In genomic region chrX:13495232-13495631, GRCh38 we compare ENCODE assay signal across 24 cellular contexts.
A peak's percentile ranks its signal among the peaks of the same experiment; 100 is the strongest.
DNase-seq lines count a peak whose midpoint lies in the region; ATAC-seq, FAIRE-seq and TF ChIP-seq lines count a peak whose summit lies in the region.
"Had no signal": no experiment of that assay in that cellular context is flagged by ENCODE, and none has a peak within 500 bp of the region (broad histone marks: within the 10 kb centered on the region; RNA-seq: fewer than 3 reads in every experiment).

No MANE protein-coding gene starts in this region.

- no peaks in the 10 kb centered on the region for H4K20me1 ChIP-seq in HepG2 (ENCODE audit: insufficient read depth, low read length)

- H3K9me3 ChIP-seq in liver (ENCODE audit: control insufficient read depth in 4 of 4, low read length in 3 of 4) (no peaks in the 10 kb centered on the region), HepG2 (ENCODE audit: low read length) (no peaks in the 10 kb centered on the region)
- H3K9me3 ChIP-seq: BE2C had no signal

- 36% methylated on average over 1 of the region's 1 CpG for whole genome bisulfite sequencing in liver
- WGBS in HepG2 (ENCODE audit: low lambda C conversion rate), result no CpG with 5 or more reads among the region's 1 CpG

- DNase-seq in HepG2 (ENCODE audit: low spot score) (no peak), NCI-H345 treated with DMSO at 0.1 percent for 48 hours (lab: John Stamatoyannopoulos, UW; ENCODE audit: unreplicated experiment) (peak; percentile 66), fibroblast of mammary gland (ENCODE audit: low read depth) (peak; percentile 26), NCI-H2196 (lab: John Stamatoyannopoulos, UW; ENCODE audit: unreplicated experiment) (no peak), iPS-NIHi11 (ENCODE audit: low spot score) (no peak)
- DNase-seq in activated naive CD8-positive, alpha-beta T cell treated with anti-CD3 and anti-CD28 coated beads for 36 hours, result no peak
- DNase-seq in effector memory CD8-positive, alpha-beta T cell, result no peak
- DNase-seq: activated CD4-positive, alpha-beta T cell treated with anti-CD3 and anti-CD28 coated beads for 1 hour; activated CD8-positive, alpha-beta T cell treated with anti-CD3 and anti-CD28 coated beads for 36 hours; activated effector memory CD4-positive, alpha-beta T cell treated with anti-CD3 and anti-CD28 coated beads, Interleukin-2, amount 50 U/mL, for 16 hours; activated T-cell treated with anti-CD3 and anti-CD28 coated beads for 4 hours; BE2C; DMS79 treated with DMSO at 0.1 percent for 48 hours; glutamatergic neuron; KG1; NCI-H82; OCI-M1; Right ventricle myocardium superior; stimulated activated CD4-positive, alpha-beta T cell treated with anti-CD3 and anti-CD28 coated beads, Interleukin-1b, Interleukin-23, amount 100 ng/mL, for 48 hours; substantia nigra; SW 1271 had no signal

- H3K27me3 ChIP-seq in liver (ENCODE audit: control insufficient read depth in 4 of 4, insufficient read depth in 4 of 4, low read length in 3 of 4), result no peaks in the 10 kb centered on the region
- no peaks in the 10 kb centered on the region for H3K27me3 ChIP-seq in HepG2 (ENCODE audit: control insufficient read depth in 1 of 2, insufficient read depth in 2 of 2, low read length in 2 of 2)
- H3K27me3 ChIP-seq: BE2C had no signal

- H3K4me1 ChIP-seq in liver (ENCODE audit: control insufficient read depth in 4 of 4, insufficient read depth in 4 of 4, low read length in 3 of 4), result peaks cover 5 to 23% (median 14%) of the 10 kb centered on the region in 4 donors
- no peaks in the 10 kb centered on the region for H3K4me1 ChIP-seq in HepG2 (ENCODE audit: insufficient read depth, low read length)
- H3K4me1 ChIP-seq: BE2C had no signal

- H3K4me1 Mint-ChIP-seq in activated naive CD8-positive, alpha-beta T cell treated with anti-CD3 and anti-CD28 coated beads for 36 hours, result no peaks in the 10 kb centered on the region
- peaks cover 4 to 6% of the 10 kb centered on the region in 2 donors for H3K4me1 Mint-ChIP-seq in effector memory CD8-positive, alpha-beta T cell (ENCODE audit: low read depth in 2 of 2)
- H3K4me1 Mint-ChIP-seq: GM23338 had no signal

- no peaks in the 10 kb centered on the region for H3K9me3 Mint-ChIP-seq in activated naive CD8-positive, alpha-beta T cell treated with anti-CD3 and anti-CD28 coated beads for 36 hours
- no peaks in the 10 kb centered on the region for H3K9me3 Mint-ChIP-seq in effector memory CD8-positive, alpha-beta T cell
- H3K9me3 Mint-ChIP-seq: activated CD8-positive, alpha-beta T cell treated with anti-CD3 and anti-CD28 coated beads for 36 hours; brain; GM23338 had no signal

- no peak for ATAC-seq in HepG2
- no peak for ATAC-seq in effector memory CD8-positive, alpha-beta T cell (replicated peaks)
- ATAC-seq: activated CD8-positive, alpha-beta T cell treated with anti-CD3 and anti-CD28 coated beads for 36 hours; GM23338 had no signal

- no TSS peak for BruUV-seq in HepG2 (replicated peaks; lab: Mats Ljungman, UMichigan)

- no peak overlapping the region for H3K27ac ChIP-seq in liver (ENCODE audit: low read depth in 1 of 2, low read length in 2 of 2)
- H3K27ac ChIP-seq in HepG2 (ENCODE audit: extremely low read length, insufficient read depth, low read length), result no peak overlapping the region

- TF ChIP-seq RAD21 in liver (IDR thresholded peaks at IDR 0.05) (peak in 1 of 2 donors; percentile 22), HepG2 (CRISPR knock-in tag; IDR thresholded peaks at IDR 0.05) (no peak)

- H3K4me3 Mint-ChIP-seq in activated naive CD8-positive, alpha-beta T cell treated with anti-CD3 and anti-CD28 coated beads for 36 hours, result no peak overlapping the region
- H3K4me3 Mint-ChIP-seq in effector memory CD8-positive, alpha-beta T cell, result no peak overlapping the region
- H3K4me3 Mint-ChIP-seq: activated CD8-positive, alpha-beta T cell treated with anti-CD3 and anti-CD28 coated beads for 36 hours; brain; GM23338 had no signal

- no peak for TF ChIP-seq POLR2A in HepG2 (IDR thresholded peaks at IDR 0.05; ENCODE audit: insufficient read depth in 1 of 2, low read depth in 2 of 2, low read length in 2 of 2)

- H2AFZ ChIP-seq in HepG2 (ENCODE audit: low read length), result no peak overlapping the region
- H2AFZ ChIP-seq: GM23338 had no signal

- POLR2A ChIA-PET in HepG2 (lab: Yijun Ruan, JAX), result no interaction called here

- H3K27ac Mint-ChIP-seq in activated naive CD8-positive, alpha-beta T cell treated with anti-CD3 and anti-CD28 coated beads for 36 hours, result no peak overlapping the region
- no peak overlapping the region for H3K27ac Mint-ChIP-seq in effector memory CD8-positive, alpha-beta T cell
- H3K27ac Mint-ChIP-seq: activated CD8-positive, alpha-beta T cell treated with anti-CD3 and anti-CD28 coated beads for 36 hours; GM23338 had no signal

- intact Hi-C loops in HepG2 (cut with micrococcal nuclease; ENCODE audit: unreplicated experiment), result no loop called here

- H3K36me3 ChIP-seq in liver (ENCODE audit: control insufficient read depth in 4 of 4, insufficient read depth in 3 of 4, low read depth in 1 of 4, low read length in 3 of 4), result no peaks in the 10 kb centered on the region
- no peaks in the 10 kb centered on the region for H3K36me3 ChIP-seq in HepG2 (replicated peaks in 1 of 2; ENCODE audit: control insufficient read depth in 1 of 2, insufficient read depth in 2 of 2, low read length in 2 of 2)
- H3K36me3 ChIP-seq: BE2C had no signal

- H3K4me3 ChIP-seq in liver (ENCODE audit: low read depth in 1 of 3, low read length in 3 of 3) (no peak overlapping the region), HepG2 (replicated peaks in 1 of 3; ENCODE audit: insufficient read depth in 1 of 3, low read depth in 2 of 3, low read length in 3 of 3) (no peak overlapping the region), fibroblast of mammary gland (ENCODE audit: control insufficient read depth, low read depth, low read length) (no peak overlapping the region)
- H3K4me3 ChIP-seq: GM23338 had no signal

- no peak for FAIRE-seq in HepG2 (lab: Jason Lieb, UNC)

- no peaks in the 10 kb centered on the region for H3K79me2 ChIP-seq in HepG2 (ENCODE audit: insufficient read depth, low read length)

- TF ChIP-seq EP300 in HepG2 (IDR thresholded peaks at IDR 0.05; ENCODE audit: low read depth in 2 of 2, low read length in 2 of 2) (no peak), HepG2 (CRISPR knock-in tag; IDR thresholded peaks at IDR 0.05; ENCODE audit: borderline replicate concordance) (no peak)

- no peaks in the 10 kb centered on the region for H3K36me3 Mint-ChIP-seq in activated naive CD8-positive, alpha-beta T cell treated with anti-CD3 and anti-CD28 coated beads for 36 hours
- H3K36me3 Mint-ChIP-seq in effector memory CD8-positive, alpha-beta T cell (ENCODE audit: insufficient read depth), result no peaks in the 10 kb centered on the region
- H3K36me3 Mint-ChIP-seq: brain had no signal

- no peaks in the 10 kb centered on the region for H3K27me3 Mint-ChIP-seq in activated naive CD8-positive, alpha-beta T cell treated with anti-CD3 and anti-CD28 coated beads for 36 hours
- H3K27me3 Mint-ChIP-seq in effector memory CD8-positive, alpha-beta T cell, result no peaks in the 10 kb centered on the region
- H3K27me3 Mint-ChIP-seq: activated CD8-positive, alpha-beta T cell treated with anti-CD3 and anti-CD28 coated beads for 36 hours had no signal

- no peak overlapping the region for H3K9ac ChIP-seq in liver (ENCODE audit: low read depth in 1 of 2, low read length in 2 of 2)
- H3K9ac ChIP-seq in HepG2 (ENCODE audit: insufficient read depth, low read depth, low read length), result no peak overlapping the region

- in situ Hi-C loops in HepG2 (cut with HindIII; ENCODE audit: extremely low pct_ligation_motif_present, low pct_unique_long_range_greater_than_20kb), result loop anchor here (10.0 to 25.0 kb wide), 2 partner anchors 433 to 540 kb away; no protein-coding TSS in a partner anchor

- CTCF ChIA-PET in HepG2 (lab: Yijun Ruan, JAX; ENCODE audit: low intra/inter-chr PET ratio, low total read pairs), result no interaction called here

- H3K4me2 ChIP-seq in HepG2 (ENCODE audit: low read depth, low read length), result no peak overlapping the region
- H3K4me2 ChIP-seq: GM23338 had no signal

- TF ChIP-seq CTCF in liver (IDR thresholded peaks at IDR 0.05; ENCODE audit: low read depth, low read length, missing input control) (no peak), HepG2 (CRISPR knock-in tag; IDR thresholded peaks at IDR 0.05) (no peak), fibroblast of mammary gland (conservative IDR thresholded peaks at IDR 0.05; ENCODE audit: control insufficient read depth, insufficient read depth, low read depth, low read length) (no peak)

TF ChIP-seq in liver, 16 proteins besides CTCF, POLR2A, EP300 and RAD21:
- TF ChIP-seq GABPA (IDR thresholded peaks at IDR 0.05 in 1 of 2, conservative IDR thresholded peaks at IDR 0.05 in 1 of 2) (peak in 1 of 2 donors; percentile 26), RXRA (IDR thresholded peaks at IDR 0.05) (peak; percentile 72 to 86), HNF4G (IDR thresholded peaks at IDR 0.05) (no peak), YY1 (IDR thresholded peaks at IDR 0.05) (peak; percentile 73), FOXA1 (IDR thresholded peaks at IDR 0.05) (no peak), ATF3 (IDR thresholded peaks at IDR 0.05) (peak; percentile 56), SP1 (IDR thresholded peaks at IDR 0.05) (peak; percentile 55), TAF1 (conservative IDR thresholded peaks at IDR 0.05) (no peak), HNF4A (conservative IDR thresholded peaks at IDR 0.05) (peak; percentile 56)
TF ChIP-seq in liver: peak in this region for 6.

TF ChIP-seq in HepG2, 621 proteins besides CTCF, POLR2A, EP300 and RAD21 (continues in another document):
- TF ChIP-seq MED8 (CRISPR knock-in tag; IDR thresholded peaks at IDR 0.05; ENCODE audit: insufficient replicate concordance), result no peak
- no peak for TF ChIP-seq NFE2 (CRISPR knock-in tag; IDR thresholded peaks at IDR 0.05)
- no peak for TF ChIP-seq HBP1 (CRISPR knock-in tag; IDR thresholded peaks at IDR 0.05; ENCODE audit: low read depth)

Comparison
In these comparisons a context has a peak if more than half of its experiments do, and no peak if none do; other contexts are left out.
1. DNase-seq: peak in NCI-H345 treated with DMSO at 0.1 percent for 48 hours (single experiment) and fibroblast of mammary gland (single experiment); none in HepG2 (single experiment), NCI-H2196 (single experiment), activated naive CD8-positive, alpha-beta T cell treated with anti-CD3 and anti-CD28 coated beads for 36 hours (single experiment), iPS-NIHi11 (single experiment) and effector memory CD8-positive, alpha-beta T cell (0 of 3).